ENCODE assay signal across 9 cellular contexts in genomic region chr12:15701721-15702156, GRCh38.
DNase-seq lines count a peak whose midpoint lies in the region; ATAC-seq, FAIRE-seq and TF ChIP-seq lines count a peak whose summit lies in the region.
"Had no signal": no experiment of that assay in that cellular context is flagged by ENCODE, and none has a peak within 500 bp of the region (broad histone marks: within the 10 kb centered on the region; RNA-seq: fewer than 3 reads in every experiment).

No MANE protein-coding gene starts in this region.

- no peak overlapping the region for H3K4me3 Mint-ChIP-seq in activated T-cell treated with anti-CD3 and anti-CD28 coated beads, Interleukin-2, amount 50 U/mL, for 24 hours
- H3K4me3 Mint-ChIP-seq in type B pancreatic cell: no peak overlapping the region
- H3K4me3 Mint-ChIP-seq in endodermal cell: no peak overlapping the region

- TF ChIP-seq CTCF in bronchial epithelial cell (IDR thresholded peaks at IDR 0.05; ENCODE audit: insufficient read depth, low read length, severe bottlenecking) (no peak), lower lobe of right lung (IDR thresholded peaks at IDR 0.05) (no peak), type B pancreatic cell (conservative IDR thresholded peaks at IDR 0.05) (no peak), endodermal cell (conservative IDR thresholded peaks at IDR 0.05) (no peak)

- no peak for FAIRE-seq in bronchial epithelial cell (lab: Jason Lieb, UNC)

- 93% methylated on average over 3 of the region's 3 CpGs; no CpG with 5 or more reads in 1 of the 2 experiments for WGBS in endodermal cell (ENCODE audit: insufficient coverage in 1 of 2, insufficient read length in 1 of 2), 2 experiments

- H3K27me3 ChIP-seq in bronchial epithelial cell (ENCODE audit: control insufficient read depth, insufficient read depth, low read length) (no peaks in the 10 kb centered on the region), lower lobe of right lung (ENCODE audit: low read depth) (no peaks in the 10 kb centered on the region), endodermal cell (ENCODE audit: control insufficient read depth, insufficient read depth, low read length, poor library complexity, severe bottlenecking) (no peaks in the 10 kb centered on the region)

- peaks cover 6% of the 10 kb centered on the region for H3K27me3 Mint-ChIP-seq in activated T-cell treated with anti-CD3 and anti-CD28 coated beads, Interleukin-2, amount 50 U/mL, for 24 hours
- H3K27me3 Mint-ChIP-seq in type B pancreatic cell: no peaks in the 10 kb centered on the region
- H3K27me3 Mint-ChIP-seq in endodermal cell (ENCODE audit: insufficient read depth): no peaks in the 10 kb centered on the region

- intact Hi-C loops in lower lobe of right lung (cut with DNase I): no loop called here

- no peak for DNase-seq in activated T-cell treated with anti-CD3 and anti-CD28 coated beads, Interleukin-2, amount 50 U/mL, for 24 hours
- DNase-seq in activated T-cell treated with anti-CD3 and anti-CD28 coated beads, Interleukin-2, amount 50 U/mL, for 48 hours: no peak
- DNase-seq in bronchial epithelial cell (ENCODE audit: low read depth) (peak; percentile 54), lower lobe of right lung (no peak), type B pancreatic cell (ENCODE audit: extremely low spot score, unreplicated experiment) (no peak), endodermal cell (no peak)

- H3K36me3 ChIP-seq in bronchial epithelial cell (ENCODE audit: control insufficient read depth, insufficient read depth, low read length): no peaks in the 10 kb centered on the region
- H3K36me3 ChIP-seq in lower lobe of right lung: no peaks in the 10 kb centered on the region
- no peaks in the 10 kb centered on the region for H3K36me3 ChIP-seq in endodermal cell (ENCODE audit: control insufficient read depth, insufficient read depth, low read length)

- H3K9ac ChIP-seq in endodermal cell (ENCODE audit: extremely low read depth, low read length, poor library complexity, severe bottlenecking): no peak overlapping the region

- no peak overlapping the region for H3K4me3 ChIP-seq in bronchial epithelial cell (ENCODE audit: low read depth, low read length)
- no peak overlapping the region for H3K4me3 ChIP-seq in lower lobe of right lung
- H3K4me3 ChIP-seq in endodermal cell (ENCODE audit: low read length): no peak overlapping the region

- ATAC-seq in lower lobe of right lung (peak in 1 of 2 donors; percentile 41), HG03135 (IDR thresholded peaks at IDR 0.05; ENCODE audit: unreplicated experiment) (no peak), GM21723 (IDR thresholded peaks at IDR 0.05; ENCODE audit: unreplicated experiment) (no peak)

- H3K27ac ChIP-seq in lower lobe of right lung (peak overlapping the region; percentile 37), endodermal cell (ENCODE audit: low read depth, low read length) (no peak overlapping the region)
- H3K27ac ChIP-seq: C4-2B had no signal

- no peaks in the 10 kb centered on the region for H3K36me3 Mint-ChIP-seq in activated T-cell treated with anti-CD3 and anti-CD28 coated beads, Interleukin-2, amount 50 U/mL, for 24 hours (ENCODE audit: low read depth)
- H3K36me3 Mint-ChIP-seq in type B pancreatic cell (peaks cover 9% of the 10 kb centered on the region), endodermal cell (ENCODE audit: low read depth) (no peaks in the 10 kb centered on the region)

- peak overlapping the region; percentile 88 for H3K27ac Mint-ChIP-seq in activated T-cell treated with anti-CD3 and anti-CD28 coated beads, Interleukin-2, amount 50 U/mL, for 24 hours
- H3K27ac Mint-ChIP-seq in type B pancreatic cell: peak overlapping the region; percentile 11
- H3K27ac Mint-ChIP-seq in endodermal cell: no peak overlapping the region

- no peaks in the 10 kb centered on the region for H3K9me3 ChIP-seq in lower lobe of right lung
- H3K9me3 ChIP-seq in endodermal cell (ENCODE audit: control insufficient read depth, low read length): no peaks in the 10 kb centered on the region

- H3K4me1 ChIP-seq in lower lobe of right lung (peaks cover 60% of the 10 kb centered on the region), endodermal cell (ENCODE audit: control insufficient read depth, insufficient read depth, low read length) (no peaks in the 10 kb centered on the region)

- peaks cover 36% of the 10 kb centered on the region for H3K4me1 Mint-ChIP-seq in activated T-cell treated with anti-CD3 and anti-CD28 coated beads, Interleukin-2, amount 50 U/mL, for 24 hours (ENCODE audit: low read depth)
- peaks cover 10% of the 10 kb centered on the region for H3K4me1 Mint-ChIP-seq in type B pancreatic cell (ENCODE audit: unreplicated experiment)
- peaks cover 12% of the 10 kb centered on the region for H3K4me1 Mint-ChIP-seq in endodermal cell

- no peaks in the 10 kb centered on the region for H3K9me3 Mint-ChIP-seq in activated T-cell treated with anti-CD3 and anti-CD28 coated beads, Interleukin-2, amount 50 U/mL, for 24 hours
- H3K9me3 Mint-ChIP-seq in type B pancreatic cell (no peaks in the 10 kb centered on the region), endodermal cell (no peaks in the 10 kb centered on the region)
